In the genomic region with DNA sequence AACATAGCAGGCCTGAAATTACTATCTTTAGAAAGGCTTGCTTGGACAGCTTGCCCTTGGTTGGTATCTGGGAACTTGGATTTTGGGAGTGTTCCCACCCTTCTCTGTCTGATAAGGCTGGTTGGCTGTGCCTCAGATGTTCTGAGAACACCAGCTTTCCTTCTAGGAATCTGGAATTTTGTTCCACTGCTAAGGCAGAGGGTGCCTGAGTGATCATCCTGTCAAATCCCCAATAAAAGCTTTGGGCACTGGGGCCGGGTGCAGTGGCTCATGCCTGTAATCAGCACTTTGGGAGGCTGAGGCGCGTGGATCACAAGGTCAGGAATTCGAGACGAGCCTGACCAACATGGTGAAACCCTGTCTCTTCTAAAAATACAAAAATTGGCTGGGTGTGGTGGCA, we compare ENCODE assay signal across 16 cellular contexts. TPM values are rescaled to one million over a fixed set of nuclear protein-coding genes. Genes with fewer than 3 reads are reported as not detected.
DNase-seq lines count a peak whose midpoint lies in the region; ATAC-seq and TF ChIP-seq lines count a peak whose summit lies in the region.
"Had no signal": no experiment of that assay in that cellular context is flagged by ENCODE, and none has a peak within 500 bp of the region (broad histone marks: within the 10 kb centered on the region; RNA-seq: fewer than 3 reads in every experiment).

No MANE protein-coding gene starts in this region.

- H3K27me3 ChIP-seq in left ventricle myocardium inferior (ENCODE audit: low read depth) (no peaks in the 10 kb centered on the region), psoas muscle (ENCODE audit: insufficient read depth in 3 of 3, low read length in 2 of 3) (no peaks in the 10 kb centered on the region), stomach (no peaks in the 10 kb centered on the region)

- TF ChIP-seq POLR2A in stomach (IDR thresholded peaks at IDR 0.05), result no peak

- intact Hi-C loops in cardiac septum (cut with DNase I), result loop anchor here (5.0 kb wide), 1 partner anchor 149 kb away; a partner anchor contains a TSS
- intact Hi-C loops in left ventricle myocardium inferior (cut with micrococcal nuclease), result no loop called here
- intact Hi-C loops in psoas muscle (cut with DNase I), result no loop called here
- intact Hi-C loops in stomach (cut with DNase I; ENCODE audit: low total_unique reads), result no loop called here

- no peaks in the 10 kb centered on the region for H3K9me3 ChIP-seq in left ventricle myocardium inferior (replicated peaks)
- no peaks in the 10 kb centered on the region for H3K9me3 ChIP-seq in psoas muscle
- H3K9me3 ChIP-seq in stomach, result no peaks in the 10 kb centered on the region
- H3K9me3 ChIP-seq: A549 had no signal

- WGBS in psoas muscle, 3 donors, result 26 to 58% (median 38%) methylated on average over 5 of the region's 5 CpGs
- WGBS in stomach, 5 donors, result 92 to 97% (median 95%) methylated on average over 4 to 5 of the region's 5 CpGs

- H3K4me3 ChIP-seq in left ventricle myocardium inferior (no peak overlapping the region), psoas muscle (no peak overlapping the region), stomach (no peak overlapping the region)
- H3K4me3 ChIP-seq: A549, GM23338 had no signal

- no peak for TF ChIP-seq CTCF in left ventricle myocardium inferior (IDR thresholded peaks at IDR 0.05; ENCODE audit: borderline replicate concordance)
- no peak for TF ChIP-seq CTCF in psoas muscle (IDR thresholded peaks at IDR 0.05)
- no peak for TF ChIP-seq CTCF in stomach (IDR thresholded peaks at IDR 0.05)

- H3K36me3 ChIP-seq in left ventricle myocardium inferior, result peaks cover 32% of the 10 kb centered on the region
- peaks cover 3 to 42% of the 10 kb centered on the region in 2 donors for H3K36me3 ChIP-seq in psoas muscle (ENCODE audit: insufficient read depth in 1 of 2, low read depth in 1 of 2)
- H3K36me3 ChIP-seq in stomach, result peaks cover 14 to 65% (median 58%) of the 10 kb centered on the region in 4 donors

- no peak for ATAC-seq in psoas muscle
- ATAC-seq: A549, GM23338 had no signal

- DNase-seq in ELF-1 (ENCODE audit: low read depth, low spot score) (peak; percentile 44), cardiac septum (ENCODE audit: low spot score) (peak; percentile 81), left ventricle myocardium inferior (peak; percentile 24), psoas muscle (peak in 1 of 2 donors; percentile 25), stomach (no peak), SHP77 treated with DMSO at 0.1 percent for 48 hours (lab: John Stamatoyannopoulos, UW) (no peak), globus pallidus (ENCODE audit: low spot score) (no peak)
- DNase-seq: AML-193; CD4-positive, alpha-beta memory T cell; DMS153; DMS79; HCEC 1CT had no signal

- H3K27ac ChIP-seq in left ventricle myocardium inferior (replicated peaks), result peak overlapping the region; percentile 73
- H3K27ac ChIP-seq in psoas muscle, result peak overlapping the region; percentile 39
- H3K27ac ChIP-seq in stomach, result no peak overlapping the region
- H3K27ac ChIP-seq: 22Rv1, A549, C4-2B had no signal

- peaks cover 67% of the 10 kb centered on the region for H3K4me1 ChIP-seq in left ventricle myocardium inferior
- peaks cover 37% of the 10 kb centered on the region for H3K4me1 ChIP-seq in psoas muscle
- H3K4me1 ChIP-seq in stomach, result peaks cover 11 to 32% (median 23%) of the 10 kb centered on the region in 4 donors

- TF ChIP-seq EP300 in stomach (IDR thresholded peaks at IDR 0.05), result no peak

RNA-seq across cellular contexts. Expression of a gene that starts 5.0 kb away (rescaled TPM):
- total RNA-seq in cardiac septum (24.3 TPM), left ventricle myocardium inferior (18.4 TPM), psoas muscle (1 to 10 TPM; 5.4 to 8.8 (median 8.5) TPM), stomach (10 to 100 TPM in 4 of 5 donors, 1 to 10 TPM in 1; 4.1 to 27.2 (median 23.2) TPM)
- polyA plus RNA-seq in psoas muscle (1 to 10 TPM; 3.3 to 8.9 (median 4.3) TPM), stomach (1 to 10 TPM; 5.7 to 6.6 (median 6.3) TPM)

Comparison
In these comparisons a context has a peak if more than half of its experiments do, and no peak if none do; other contexts are left out.
1. DNase-seq: peak in ELF-1 (single experiment), cardiac septum (single experiment) and left ventricle myocardium inferior (single experiment); none in stomach (single experiment), SHP77 treated with DMSO at 0.1 percent for 48 hours (single experiment) and globus pallidus (single experiment).
2. H3K27ac ChIP-seq: peak in left ventricle myocardium inferior (single experiment) and psoas muscle (single experiment); none in stomach (0 of 5).